Comparison of ENCODE assay signal across 9 cellular contexts in genomic region chr1:164716992-164717703, GRCh38.
DNase-seq lines count a peak whose midpoint lies in the region; ATAC-seq, FAIRE-seq and TF ChIP-seq lines count a peak whose summit lies in the region.
"Had no signal": no experiment of that assay in that cellular context is flagged by ENCODE, and none has a peak within 500 bp of the region (broad histone marks: within the 10 kb centered on the region; RNA-seq: fewer than 3 reads in every experiment).

No MANE protein-coding gene starts in this region.

- intact Hi-C loops in mammary epithelial cell (cut with micrococcal nuclease): no loop called here

- H4K20me1 ChIP-seq in BLaER1: peaks cover 100% of the 10 kb centered on the region
- no peaks in the 10 kb centered on the region for H4K20me1 ChIP-seq in mammary epithelial cell (ENCODE audit: insufficient read depth, low read length)

- peak overlapping the region; percentile 48 for H3K4me2 ChIP-seq in BLaER1
- no peak overlapping the region for H3K4me2 ChIP-seq in mammary epithelial cell (ENCODE audit: insufficient read depth, low read depth, low read length)

- H3K9me3 ChIP-seq in BLaER1: no peaks in the 10 kb centered on the region
- no peaks in the 10 kb centered on the region for H3K9me3 ChIP-seq in mammary epithelial cell (replicated peaks; ENCODE audit: insufficient read depth, low read length)

- H2AFZ ChIP-seq in mammary epithelial cell (ENCODE audit: low read depth, low read length): peak overlapping the region; percentile 35

- no peak for TF ChIP-seq CTCF in mammary epithelial cell (conservative IDR thresholded peaks at IDR 0.05 in 1 of 2, IDR thresholded peaks at IDR 0.05 in 1 of 2; ENCODE audit: extremely low read depth in 1 of 2, insufficient read depth in 1 of 2, low read depth in 1 of 2, low read length in 2 of 2)

- no peak overlapping the region for H3K4me3 ChIP-seq in BLaER1
- no peak overlapping the region for H3K4me3 ChIP-seq in mammary epithelial cell (replicated peaks in 1 of 3; ENCODE audit: insufficient read depth in 1 of 3, low read depth in 2 of 3, low read length in 3 of 3)

- CTCF ChIA-PET in mammary epithelial cell (lab: Charles Lee; ENCODE audit: low non-redundant PET): no interaction called here

- H3K79me2 ChIP-seq in mammary epithelial cell (ENCODE audit: insufficient read depth, low read length): no peaks in the 10 kb centered on the region

- peak; percentile 13 for DNase-seq in HTR-8/SVneo (ENCODE audit: insufficient read length, low spot score)
- peak; percentile 56 for DNase-seq in mammary epithelial cell
- DNase-seq in Ammon's horn (ENCODE audit: low spot score): no peak
- no peak for DNase-seq in cerebellum (ENCODE audit: low spot score)
- no peak for DNase-seq in NK-92 (lab: John Stamatoyannopoulos, UW; ENCODE audit: unreplicated experiment)
- DNase-seq in superior temporal gyrus (ENCODE audit: extremely low spot score): no peak
- DNase-seq: DND-41 had no signal

- in situ Hi-C loops in mammary epithelial cell (cut with MboI; ENCODE audit: low sequenced_read_pairs in 2 of 2): no loop called here

- H3K27ac ChIP-seq in BLaER1: no peak overlapping the region
- no peak overlapping the region for H3K27ac ChIP-seq in mammary epithelial cell (ENCODE audit: insufficient read depth, low read depth, low read length)

- H3K36me3 ChIP-seq in BLaER1 (peaks cover 81% of the 10 kb centered on the region), mammary epithelial cell (ENCODE audit: insufficient read depth, low read length) (no peaks in the 10 kb centered on the region)

- whole genome bisulfite sequencing in mammary epithelial cell (ENCODE audit: low coverage, missing lambda C conversion rate): 89% methylated on average over 8 of the region's 8 CpGs

- no TSS peak for BruUV-seq in mammary epithelial cell (replicated peaks; lab: Mats Ljungman, UMichigan)

- H3K9ac ChIP-seq in BLaER1: no peak overlapping the region
- H3K9ac ChIP-seq in mammary epithelial cell (ENCODE audit: insufficient read depth, low read length): no peak overlapping the region

- H3K27me3 ChIP-seq in BLaER1 (no peaks in the 10 kb centered on the region), mammary epithelial cell (ENCODE audit: insufficient read depth, low read length) (no peaks in the 10 kb centered on the region)

- ATAC-seq in GM21360 (IDR thresholded peaks at IDR 0.05; ENCODE audit: unreplicated experiment): peak; percentile 86

- H3K4me1 ChIP-seq in BLaER1 (peaks cover 99% of the 10 kb centered on the region), mammary epithelial cell (ENCODE audit: insufficient read depth, low read length) (peaks cover 26% of the 10 kb centered on the region)

- dilution Hi-C loops in mammary epithelial cell (cut with HindIII; ENCODE audit: low sequenced_read_pairs): no loop called here

- no peak for FAIRE-seq in HTR-8/SVneo (lab: Jason Lieb, UNC)

Comparison
In these comparisons a context has a peak if more than half of its experiments do, and no peak if none do; other contexts are left out.
1. DNase-seq: peak in HTR-8/SVneo (single experiment) and mammary epithelial cell (single experiment); none in Ammon's horn (single experiment), cerebellum (single experiment), NK-92 (single experiment) and superior temporal gyrus (single experiment).